1 cellular context compared by ENCODE assay signal in genomic region chr14:100544506-100545141, GRCh38.
TF ChIP-seq lines count a peak whose summit lies in the region.

No MANE protein-coding gene starts in this region.

TF ChIP-seq in WTC11, 78 proteins besides CTCF, POLR2A, EP300 and RAD21 (continued from another document):
- TF ChIP-seq AR (CRISPR knock-in tag; IDR thresholded peaks at IDR 0.05) (no peak), GABPB1 (CRISPR knock-in tag; IDR thresholded peaks at IDR 0.05) (no peak), HMGXB4 (CRISPR knock-in tag; IDR thresholded peaks at IDR 0.05) (no peak)
